Comparison of ENCODE assay signal across 14 cellular contexts in genomic region chr17:43721537-43722268, GRCh38. TPM values are rescaled to one million over a fixed set of nuclear protein-coding genes. Genes with fewer than 3 reads are reported as not detected.
A peak's percentile ranks its signal among the peaks of the same experiment; 100 is the strongest.
DNase-seq lines count a peak whose midpoint lies in the region; ATAC-seq and TF ChIP-seq lines count a peak whose summit lies in the region.
"Had no signal": no experiment of that assay in that cellular context is flagged by ENCODE, and none has a peak within 500 bp of the region (broad histone marks: within the 10 kb centered on the region; RNA-seq: fewer than 3 reads in every experiment).

No MANE protein-coding gene starts in this region.

- TF ChIP-seq CTCF in neural crest cell (conservative IDR thresholded peaks at IDR 0.05): no peak
- no peak for TF ChIP-seq CTCF in ovary (IDR thresholded peaks at IDR 0.05)

- no peaks in the 10 kb centered on the region for H3K36me3 ChIP-seq in ovary
- H3K36me3 ChIP-seq: uterus had no signal

- no peak for DNase-seq in activated CD4-positive, alpha-beta T cell treated with anti-CD3 and anti-CD28 coated beads for 36 hours
- DNase-seq in activated CD4-positive, alpha-beta T cell treated with anti-CD3 and anti-CD28 coated beads for 48 hours: no peak
- DNase-seq in M059J (ENCODE audit: low read depth): peak; percentile 48
- no peak for DNase-seq in central memory CD8-positive, alpha-beta T cell (ENCODE audit: low spot score in 2 of 2)
- DNase-seq in neural crest cell (ENCODE audit: low read depth, low spot score): no peak
- DNase-seq in ovary: no peak
- DNase-seq in GM03348 (ENCODE audit: low spot score): no peak
- no peak for DNase-seq in DMS114 treated with DMSO at 0.1 percent for 48 hours (lab: John Stamatoyannopoulos, UW; ENCODE audit: unreplicated experiment)
- DNase-seq: amniotic stem cell, foreskin melanocyte, NCI-H345, uterus had no signal

- POLR2A ChIA-PET in activated CD4-positive, alpha-beta T cell treated with anti-CD3 and anti-CD28 coated beads for 36 hours (lab: Charles Lee): no interaction called here

- H3K4me3 ChIP-seq in ovary: no peak overlapping the region

- peak overlapping the region; percentile 78 for H3K4me3 Mint-ChIP-seq in activated CD4-positive, alpha-beta T cell treated with anti-CD3 and anti-CD28 coated beads for 36 hours
- peak overlapping the region; percentile 96 for H3K4me3 Mint-ChIP-seq in central memory CD8-positive, alpha-beta T cell
- peak overlapping the region; percentile 86 for H3K4me3 Mint-ChIP-seq in neural crest cell

- H3K9me3 Mint-ChIP-seq in activated CD4-positive, alpha-beta T cell treated with anti-CD3 and anti-CD28 coated beads for 36 hours (ENCODE audit: low read depth): no peaks in the 10 kb centered on the region
- H3K9me3 Mint-ChIP-seq in central memory CD8-positive, alpha-beta T cell: no peaks in the 10 kb centered on the region
- no peaks in the 10 kb centered on the region for H3K9me3 Mint-ChIP-seq in neural crest cell

- intact Hi-C loops in activated CD4-positive, alpha-beta T cell treated with anti-CD3 and anti-CD28 coated beads for 36 hours (cut with DNase I, micrococcal nuclease): no loop called here
- intact Hi-C loops in ovary (cut with DNase I): no loop called here

- peaks cover 12% of the 10 kb centered on the region for H3K4me1 Mint-ChIP-seq in activated CD4-positive, alpha-beta T cell treated with anti-CD3 and anti-CD28 coated beads for 36 hours
- H3K4me1 Mint-ChIP-seq in central memory CD8-positive, alpha-beta T cell: peaks cover 11% of the 10 kb centered on the region
- H3K4me1 Mint-ChIP-seq in neural crest cell: peaks cover 46% of the 10 kb centered on the region

- no peaks in the 10 kb centered on the region for H3K4me1 ChIP-seq in ovary (ENCODE audit: insufficient read depth)
- H3K4me1 ChIP-seq: uterus had no signal

- peak overlapping the region; percentile 84 for H3K27ac Mint-ChIP-seq in activated CD4-positive, alpha-beta T cell treated with anti-CD3 and anti-CD28 coated beads for 36 hours
- no peak overlapping the region for H3K27ac Mint-ChIP-seq in central memory CD8-positive, alpha-beta T cell (ENCODE audit: low read depth)
- no peak overlapping the region for H3K27ac Mint-ChIP-seq in neural crest cell (ENCODE audit: unreplicated experiment)

- TF ChIP-seq POLR2A in ovary (IDR thresholded peaks at IDR 0.05): no peak

- no peaks in the 10 kb centered on the region for H3K27me3 ChIP-seq in ovary
- H3K27me3 ChIP-seq: uterus had no signal

- WGBS in ovary, 3 donors: 88 to 94% (median 88%) methylated on average over 4 of the region's 4 CpGs

- CTCF ChIA-PET in activated CD4-positive, alpha-beta T cell treated with anti-CD3 and anti-CD28 coated beads for 36 hours (lab: Charles Lee): interaction anchor here (0.6 to 1.7 kb wide), 3 partner anchors 45 to 143 kb away, joined by 3 to 5 read pairs (median 3); no protein-coding TSS in a partner anchor

- ATAC-seq in activated CD4-positive, alpha-beta T cell treated with anti-CD3 and anti-CD28 coated beads for 36 hours: no peak
- no peak for ATAC-seq in central memory CD8-positive, alpha-beta T cell (replicated peaks; ENCODE audit: extremely low read depth, poor library complexity, severe bottlenecking)

- H3K27ac ChIP-seq in ovary: no peak overlapping the region

- no peak for TF ChIP-seq EP300 in ovary (IDR thresholded peaks at IDR 0.05)

- H3K36me3 Mint-ChIP-seq in activated CD4-positive, alpha-beta T cell treated with anti-CD3 and anti-CD28 coated beads for 36 hours (ENCODE audit: low read depth): no peaks in the 10 kb centered on the region
- H3K36me3 Mint-ChIP-seq in central memory CD8-positive, alpha-beta T cell (ENCODE audit: insufficient read depth): peaks cover 13% of the 10 kb centered on the region
- H3K36me3 Mint-ChIP-seq in neural crest cell (ENCODE audit: low read depth): no peaks in the 10 kb centered on the region

- H3K9me3 ChIP-seq in ovary: no peaks in the 10 kb centered on the region
- H3K9me3 ChIP-seq: uterus had no signal

- peaks cover 2% of the 10 kb centered on the region for H3K27me3 Mint-ChIP-seq in activated CD4-positive, alpha-beta T cell treated with anti-CD3 and anti-CD28 coated beads for 36 hours
- no peaks in the 10 kb centered on the region for H3K27me3 Mint-ChIP-seq in central memory CD8-positive, alpha-beta T cell
- H3K27me3 Mint-ChIP-seq in neural crest cell (ENCODE audit: low read depth): no peaks in the 10 kb centered on the region

RNA-seq across cellular contexts. Expression of gene SOST, which starts 36.9 kb away (rescaled TPM):
- not detected for total RNA-seq in activated CD4-positive, alpha-beta T cell treated with anti-CD3 and anti-CD28 coated beads for 36 hours
- total RNA-seq in M059J (2014; rRNA removed; shearing (Covaris generic)): not detected in 2 replicates
- total RNA-seq in neural crest cell (not detected in 2 replicates), ovary (not detected)
- under 1 TPM in 1 of 2 donors, not detected in 1; 0.30 TPM for polyA plus RNA-seq in ovary
- total RNA-seq: myocyte; T-helper 1 cell treated with Interleukin-12 subunit alpha and Interleukin-12 subunit beta and Interleukin-4 antibody, amounts not matched to agents 30 ng/mL and 1 ng/mL, for 36 hours; uterus had no signal

RNA-seq across cellular contexts. Expression of gene DUSP3, which starts 57.1 kb away (rescaled TPM):
- 10 to 100 TPM; 23.4 to 24.8 TPM for total RNA-seq in activated CD4-positive, alpha-beta T cell treated with anti-CD3 and anti-CD28 coated beads for 36 hours
- total RNA-seq in M059J (2014; rRNA removed; shearing (Covaris generic)): 37.7 and 51.5 TPM in 2 replicates
- total RNA-seq in neural crest cell: 33.3 and 33.8 TPM in 2 replicates
- total RNA-seq in ovary: 10 to 100 TPM; 14.2 to 38.7 (median 33.0) TPM
- polyA plus RNA-seq in ovary: 10 to 100 TPM; 13.4 to 60.4 TPM

RNA-seq across cellular contexts. Expression of gene CFAP97D1, which starts 58.5 kb away (rescaled TPM):
- total RNA-seq in activated CD4-positive, alpha-beta T cell treated with anti-CD3 and anti-CD28 coated beads for 36 hours: not detected
- total RNA-seq in M059J (2014; rRNA removed; shearing (Covaris generic)): not detected in 2 replicates
- not detected in 2 replicates for total RNA-seq in neural crest cell
- under 1 TPM in 1 of 7 donors, not detected in 6; 0.15 TPM for total RNA-seq in ovary
- polyA plus RNA-seq in ovary: not detected
- total RNA-seq: myocyte; T-helper 1 cell treated with Interleukin-12 subunit alpha and Interleukin-12 subunit beta and Interleukin-4 antibody, amounts not matched to agents 30 ng/mL and 1 ng/mL, for 36 hours; uterus had no signal

RNA-seq across cellular contexts. Expression of gene MEOX1, which starts 60.0 kb away (rescaled TPM):
- total RNA-seq in activated CD4-positive, alpha-beta T cell treated with anti-CD3 and anti-CD28 coated beads for 36 hours: under 1 TPM; 0.34 to 0.65 TPM
- not detected in 2 replicates for total RNA-seq in M059J (2014; rRNA removed; shearing (Covaris generic))
- total RNA-seq in neural crest cell (1.1 and 1.7 TPM in 2 replicates), ovary (1 to 10 TPM in 4 of 7 donors, under 1 TPM in 2, not detected in 1; 0.22 to 3.8 (median 1.2) TPM)
- polyA plus RNA-seq in ovary: 1 to 10 TPM in 1 of 2 donors, under 1 TPM in 1; 0.35 to 7.7 TPM
